ENCODE assay signal across 2 cellular contexts in the genomic region with DNA sequence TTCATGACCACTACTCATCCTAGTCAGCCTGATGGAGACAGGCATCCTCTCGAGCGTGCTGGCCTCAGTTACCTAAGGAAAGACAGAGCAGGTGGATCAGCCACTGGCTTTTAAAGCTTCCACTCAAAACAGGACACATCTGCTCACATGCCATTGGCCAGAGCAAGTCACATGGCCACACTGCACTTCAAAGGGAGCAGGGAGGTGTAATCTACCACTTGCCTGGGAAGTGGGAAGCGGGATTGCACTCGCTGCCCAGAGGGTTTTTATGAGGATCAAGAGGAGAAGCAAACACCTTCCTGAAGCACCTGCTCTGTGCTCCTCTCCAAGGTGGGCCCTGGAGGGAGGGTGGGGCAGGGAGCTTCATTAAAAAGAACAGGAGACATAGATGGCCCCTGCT.
TF ChIP-seq lines count a peak whose summit lies in the region.

No MANE protein-coding gene starts in this region.

TF ChIP-seq in IMR-90, 13 proteins besides CTCF, POLR2A, EP300 and RAD21 (continued from another document):
- TF ChIP-seq RCOR1 (IDR thresholded peaks at IDR 0.05; ENCODE audit: insufficient replicate concordance, low read length) (no peak), MXI1 (IDR thresholded peaks at IDR 0.05; ENCODE audit: borderline replicate concordance, low read depth, low read length) (no peak), NFE2L2 (IDR thresholded peaks at IDR 0.05; ENCODE audit: low read depth, low read length) (no peak), CEBPB (IDR thresholded peaks at IDR 0.05; ENCODE audit: low read depth, low read length) (no peak), SMC3 (IDR thresholded peaks at IDR 0.05; ENCODE audit: low read depth, low read length) (no peak)
- TF ChIP-seq, protein P1, sequence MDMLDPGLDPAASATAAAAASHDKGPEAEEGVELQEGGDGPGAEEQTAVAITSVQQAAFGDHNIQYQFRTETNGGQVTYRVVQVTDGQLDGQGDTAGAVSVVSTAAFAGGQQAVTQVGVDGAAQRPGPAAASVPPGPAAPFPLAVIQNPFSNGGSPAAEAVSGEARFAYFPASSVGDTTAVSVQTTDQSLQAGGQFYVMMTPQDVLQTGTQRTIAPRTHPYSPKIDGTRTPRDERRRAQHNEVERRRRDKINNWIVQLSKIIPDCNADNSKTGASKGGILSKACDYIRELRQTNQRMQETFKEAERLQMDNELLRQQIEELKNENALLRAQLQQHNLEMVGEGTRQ (IDR thresholded peaks at IDR 0.05; ENCODE audit: low read depth, low read length): 0 out of 2 replicates have a peak, but pooled peaks have one; percentile 5
- TF ChIP-seq, protein P2, sequence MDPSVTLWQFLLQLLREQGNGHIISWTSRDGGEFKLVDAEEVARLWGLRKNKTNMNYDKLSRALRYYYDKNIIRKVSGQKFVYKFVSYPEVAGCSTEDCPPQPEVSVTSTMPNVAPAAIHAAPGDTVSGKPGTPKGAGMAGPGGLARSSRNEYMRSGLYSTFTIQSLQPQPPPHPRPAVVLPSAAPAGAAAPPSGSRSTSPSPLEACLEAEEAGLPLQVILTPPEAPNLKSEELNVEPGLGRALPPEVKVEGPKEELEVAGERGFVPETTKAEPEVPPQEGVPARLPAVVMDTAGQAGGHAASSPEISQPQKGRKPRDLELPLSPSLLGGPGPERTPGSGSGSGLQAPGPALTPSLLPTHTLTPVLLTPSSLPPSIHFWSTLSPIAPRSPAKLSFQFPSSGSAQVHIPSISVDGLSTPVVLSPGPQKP (IDR thresholded peaks at IDR 0.05; ENCODE audit: borderline replicate concordance, low read depth, low read length): no peak

TF ChIP-seq in H1, 55 proteins besides CTCF, POLR2A, EP300 and RAD21 (continued from another document):
- TF ChIP-seq, protein P1 (IDR thresholded peaks at IDR 0.05; ENCODE audit: low read length): peak; percentile 54
